Comparison of ENCODE assay signal across 23 cellular contexts in genomic region chr16:5918553-5919127, GRCh38.
DNase-seq lines count a peak whose midpoint lies in the region; ATAC-seq and TF ChIP-seq lines count a peak whose summit lies in the region.
"Had no signal": no experiment of that assay in that cellular context is flagged by ENCODE, and none has a peak within 500 bp of the region (broad histone marks: within the 10 kb centered on the region; RNA-seq: fewer than 3 reads in every experiment).

No MANE protein-coding gene starts in this region.

- no peak overlapping the region for H3K27ac ChIP-seq in H9 (ENCODE audit: insufficient read length, low read depth, low read length)
- no peak overlapping the region for H3K27ac ChIP-seq in OCI-LY3 (ENCODE audit: low read length)
- H3K27ac ChIP-seq: BLaER1 treated with 17β-estradiol and CSF1 and Interleukin-3, amounts not matched to agents 10 nM and 100 nM; body of pancreas; coronary artery; epithelial cell of prostate; gastrocnemius medialis; RWPE1 had no signal

- H3K27ac Mint-ChIP-seq in H9 = 0 out of 7 replicates have a peak overlapping the region, but pooled peaks of 1 of the 3 experiments have one; percentile 46
- H3K27ac Mint-ChIP-seq: activated naive CD4-positive, alpha-beta T cell treated with anti-CD3 and anti-CD28 coated beads, Interleukin-2, amount 50 U/mL, for 24 hours; activated T-cell treated with anti-CD3 and anti-CD28 coated beads, Interleukin-2, amount 50 U/mL, for 24 hours; natural killer cell had no signal

- no peak overlapping the region for H2BK5ac ChIP-seq in H9 (ENCODE audit: insufficient read length, low read length)

- peaks cover 9% of the 10 kb centered on the region; the same call in 1 of the 2 replicates for H3K4me1 ChIP-seq in H9 (ENCODE audit: insufficient read depth, low read length)
- H3K4me1 ChIP-seq in OCI-LY3 (ENCODE audit: low read length) = no peaks in the 10 kb centered on the region
- H3K4me1 ChIP-seq: body of pancreas, gastrocnemius medialis had no signal

- no peaks in the 10 kb centered on the region for H3K36me3 ChIP-seq in OCI-LY3 (replicated peaks; ENCODE audit: low read depth, low read length)
- H3K36me3 ChIP-seq: BLaER1 treated with 17β-estradiol and CSF1 and Interleukin-3, amounts not matched to agents 10 nM and 100 nM; gastrocnemius medialis had no signal

- H4K5ac ChIP-seq in H9 (ENCODE audit: insufficient read length, low read depth, low read length) = no peak overlapping the region

- H2AK5ac ChIP-seq in H9 (ENCODE audit: insufficient read length, low read length) = no peak overlapping the region

- no peak overlapping the region for H4K91ac ChIP-seq in H9 (ENCODE audit: insufficient read length, low read depth, low read length)

- H3K36me3 Mint-ChIP-seq in H9 (ENCODE audit: insufficient read depth in 1 of 3, low read depth in 3 of 3) = no peaks in the 10 kb centered on the region
- H3K36me3 Mint-ChIP-seq: activated naive CD4-positive, alpha-beta T cell treated with anti-CD3 and anti-CD28 coated beads, Interleukin-2, amount 50 U/mL, for 24 hours; natural killer cell had no signal

- H3K23me2 ChIP-seq in H9 (ENCODE audit: insufficient read length, low read depth, low read length, poor library complexity, severe bottlenecking) = no peaks in the 10 kb centered on the region

- H3K27me3 Mint-ChIP-seq in H9 (ENCODE audit: low read depth) = peaks cover 27% of the 10 kb centered on the region
- H3K27me3 Mint-ChIP-seq: activated T-cell treated with anti-CD3 and anti-CD28 coated beads, Interleukin-2, amount 50 U/mL, for 24 hours had no signal

- no peak overlapping the region for H2AFZ ChIP-seq in H9 (ENCODE audit: low read length)
- no peak overlapping the region for H2AFZ ChIP-seq in OCI-LY3 (ENCODE audit: low read depth, low read length)

- no peak for ATAC-seq in GM21717 (IDR thresholded peaks at IDR 0.05; ENCODE audit: unreplicated experiment)
- ATAC-seq: body of pancreas; gastrocnemius medialis; natural killer cell; stimulated activated naive CD8-positive, alpha-beta T cell treated with anti-CD3 and anti-CD28 coated beads, Interleukin-15, Interleukin-2, amounts not matched to agents 100 U/mL and 50 U/mL, for 24 hours had no signal

- no CpG with 5 or more reads among the region's 4 CpGs for WGBS in H9 (ENCODE audit: extremely low coverage, insufficient read length, low lambda C conversion rate)

- H3K27me3 ChIP-seq in H9 (ENCODE audit: insufficient read depth, low read length) = no peaks in the 10 kb centered on the region; the same call in 1 of the 2 replicates
- no peaks in the 10 kb centered on the region for H3K27me3 ChIP-seq in OCI-LY3 (ENCODE audit: low read depth, low read length)
- H3K27me3 ChIP-seq: BLaER1 treated with 17β-estradiol and CSF1 and Interleukin-3, amounts not matched to agents 10 nM and 100 nM; gastrocnemius medialis had no signal

- no peak overlapping the region for H4K8ac ChIP-seq in H9 (replicated peaks; ENCODE audit: insufficient read length, low read depth, low read length)

- H3K23ac ChIP-seq in H9 (ENCODE audit: insufficient read length, low read depth, low read length) = no peak overlapping the region

- H3T11ph ChIP-seq in H9 (ENCODE audit: low read length) = no peak overlapping the region

- no peaks in the 10 kb centered on the region; a peak in 1 of 5 replicates for H3K9me3 Mint-ChIP-seq in H9

- H3K4me3 Mint-ChIP-seq in H9 = no peak overlapping the region
- H3K4me3 Mint-ChIP-seq: activated naive CD4-positive, alpha-beta T cell treated with anti-CD3 and anti-CD28 coated beads, Interleukin-2, amount 50 U/mL, for 24 hours; activated T-cell treated with anti-CD3 and anti-CD28 coated beads, Interleukin-2, amount 50 U/mL, for 24 hours; natural killer cell had no signal

- no peak overlapping the region for H2BK20ac ChIP-seq in H9 (ENCODE audit: low read depth, low read length, poor library complexity, severe bottlenecking)

- no peak overlapping the region for H3K4me2 ChIP-seq in H9 (ENCODE audit: insufficient read depth, insufficient read length, low read length)
- no peak overlapping the region for H3K4me2 ChIP-seq in OCI-LY3 (ENCODE audit: low read length)
- H3K4me2 ChIP-seq: BLaER1 treated with 17β-estradiol and CSF1 and Interleukin-3, amounts not matched to agents 10 nM and 100 nM had no signal

- no peak overlapping the region for H3K18ac ChIP-seq in H9 (ENCODE audit: insufficient read length, low read depth, low read length)

- no peaks in the 10 kb centered on the region for H3K79me1 ChIP-seq in H9 (ENCODE audit: insufficient read depth, low read depth, low read length, poor library complexity, severe bottlenecking)

- H2BK15ac ChIP-seq in H9 (ENCODE audit: low read depth, low read length) = no peak overlapping the region

- TF ChIP-seq CTCF in H9 (conservative IDR thresholded peaks at IDR 0.05) = peak; percentile 82
- peak; percentile 8; the same call in 1 of the 2 replicates for TF ChIP-seq CTCF in OCI-LY3 (IDR thresholded peaks at IDR 0.05; ENCODE audit: low read depth, low read length)
- TF ChIP-seq CTCF in retinal pigment epithelial cell (conservative IDR thresholded peaks at IDR 0.05; ENCODE audit: low read depth, low read length) = peak; percentile 25

- H3K4me3 ChIP-seq in OCI-LY3 (ENCODE audit: low read length) = no peak overlapping the region
- no peak overlapping the region for H3K4me3 ChIP-seq in retinal pigment epithelial cell (ENCODE audit: low read length)
- H3K4me3 ChIP-seq: BLaER1 treated with 17β-estradiol and CSF1 and Interleukin-3, amounts not matched to agents 10 nM and 100 nM; body of pancreas; coronary artery; gastrocnemius medialis had no signal

- DNase-seq in H9 (peak; percentile 70), iPS DF 4.7 (ENCODE audit: extremely low read depth, low spot score) (peak; percentile 41), retinal pigment epithelial cell (ENCODE audit: low read depth) (no peak), dermis blood vessel endothelial cell (no peak)
- DNase-seq in stimulated activated CD4-positive, alpha-beta T cell treated with anti-CD3 and anti-CD28 coated beads, Interleukin-4, amount 100 ng/mL, for 24 hours = no peak
- DNase-seq: activated CD4-positive, alpha-beta T cell treated with anti-CD3 and anti-CD28 coated beads, Interleukin-2, amount 50 U/mL, for 48 hours; activated T-cell treated with anti-CD3 and anti-CD28 coated beads, Interleukin-2, amount 50 U/mL, for 24 hours; gastrocnemius medialis; mammary epithelial cell; natural killer cell; NCI-H1048; NCI-H526 treated with DMSO at 0.1 percent for 48 hours; stimulated activated CD4-positive, alpha-beta T cell treated with anti-CD3 and anti-CD28 coated beads, Interleukin-12 subunit alpha, Interleukin-12 subunit beta, amount 100 ng/mL, for 4 hours; stimulated activated naive CD8-positive, alpha-beta T cell treated with anti-CD3 and anti-CD28 coated beads, Interleukin-15, Interleukin-2, amounts not matched to agents 100 U/mL and 50 U/mL, for 24 hours; trophoblast cell had no signal

- no peak overlapping the region for H3K4ac ChIP-seq in H9 (ENCODE audit: low read depth, low read length)

- H2BK12ac ChIP-seq in H9 (ENCODE audit: insufficient read length, low read depth, low read length) = no peak overlapping the region

- no peak overlapping the region for H3K14ac ChIP-seq in H9 (ENCODE audit: insufficient read depth, low read length)

- H3K4me1 Mint-ChIP-seq in H9 = peaks cover 37 to 49% of the 10 kb centered on the region in 2 experiments
- H3K4me1 Mint-ChIP-seq: activated naive CD4-positive, alpha-beta T cell treated with anti-CD3 and anti-CD28 coated beads, Interleukin-2, amount 50 U/mL, for 24 hours; natural killer cell had no signal

- H4K20me1 ChIP-seq in H9 (ENCODE audit: control insufficient read depth, insufficient read depth, insufficient read length) (no peaks in the 10 kb centered on the region), OCI-LY3 (ENCODE audit: insufficient read depth, low read length) (no peaks in the 10 kb centered on the region)
- H4K20me1 ChIP-seq: BLaER1 treated with 17β-estradiol and CSF1 and Interleukin-3, amounts not matched to agents 10 nM and 100 nM had no signal

- H3K79me2 ChIP-seq in H9 (ENCODE audit: insufficient read depth, low read length) (no peaks in the 10 kb centered on the region), OCI-LY3 (ENCODE audit: low read length) (no peaks in the 10 kb centered on the region)

- H2BK120ac ChIP-seq in H9 (ENCODE audit: low read depth, low read length, poor library complexity, severe bottlenecking) = no peak overlapping the region

- no peak overlapping the region for H3K9ac ChIP-seq in H9 (ENCODE audit: extremely low read depth, insufficient read length, low read length)
- H3K9ac ChIP-seq in OCI-LY3 (ENCODE audit: low read length) = no peak overlapping the region
- H3K9ac ChIP-seq: BLaER1 treated with 17β-estradiol and CSF1 and Interleukin-3, amounts not matched to agents 10 nM and 100 nM had no signal

- no peak overlapping the region for H3K56ac ChIP-seq in H9 (ENCODE audit: insufficient read length, low read depth, low read length)

- no peaks in the 10 kb centered on the region for H3K9me3 ChIP-seq in H9 (ENCODE audit: control insufficient read depth, low read depth, low read length)
- no peaks in the 10 kb centered on the region for H3K9me3 ChIP-seq in OCI-LY3 (ENCODE audit: insufficient read depth, low read length)
- H3K9me3 ChIP-seq: BLaER1 treated with 17β-estradiol and CSF1 and Interleukin-3, amounts not matched to agents 10 nM and 100 nM; body of pancreas; gastrocnemius medialis had no signal

Comparison
In these comparisons a context has a peak if more than half of its experiments do, and no peak if none do; other contexts are left out.
1. DNase-seq: peak in H9 (single experiment) and iPS DF 4.7 (single experiment); none in retinal pigment epithelial cell (single experiment), dermis blood vessel endothelial cell (single experiment) and stimulated activated CD4-positive, alpha-beta T cell treated with anti-CD3 and anti-CD28 coated beads, Interleukin-4, amount 100 ng/mL, for 24 hours (single experiment).
2. CTCF ChIP-seq: peak in every context shown above with its lines; median percentile 82 in H9; 25 in retinal pigment epithelial cell; 8 in OCI-LY3.